In genomic region chr12:5794156-5794555, GRCh38 we compare ENCODE assay signal across 16 cellular contexts.
"Had no signal": no experiment of that assay in that cellular context is flagged by ENCODE, and none has a peak within 500 bp of the region (broad histone marks: within the 10 kb centered on the region; RNA-seq: fewer than 3 reads in every experiment).

No MANE protein-coding gene starts in this region.

- DNase-seq: effector memory CD8-positive, alpha-beta T cell; esophagus squamous epithelium; foreskin keratinocyte; lower lobe of right lung; natural killer cell; right lobe of liver; spleen; stimulated activated CD4-positive, alpha-beta T cell treated with anti-CD3 and anti-CD28 coated beads, Interleukin-15, amount 100 ng/mL, for 24 hours; stimulated activated CD4-positive, alpha-beta T cell treated with anti-CD3 and anti-CD28 coated beads, Interleukin-1b, Interleukin-23, amount 100 ng/mL, for 48 hours; stimulated activated CD4-positive, alpha-beta T cell treated with anti-CD3 and anti-CD28 coated beads, Interleukin-4, amount 100 ng/mL, for 24 hours; testis; upper lobe of right lung had no signal

- H3K4me1 ChIP-seq: foreskin keratinocyte, lower lobe of right lung, right lobe of liver, spleen, testis, tibial nerve, upper lobe of right lung, vagina had no signal

- H3K36me3 ChIP-seq: esophagus squamous epithelium, lower lobe of right lung, right lobe of liver, spleen, tibial nerve, upper lobe of right lung, vagina had no signal

- H3K27ac ChIP-seq: esophagus squamous epithelium, foreskin keratinocyte, hepatocyte, lower lobe of right lung, right lobe of liver, spleen, testis, tibial nerve, upper lobe of right lung, vagina had no signal

- H3K4me3 ChIP-seq: esophagus squamous epithelium, hepatocyte, lower lobe of right lung, right lobe of liver, spleen, testis, tibial nerve, upper lobe of right lung, vagina had no signal

- H3K27me3 ChIP-seq: right lobe of liver, spleen, testis, tibial nerve, vagina had no signal

- H3K9me3 ChIP-seq: esophagus squamous epithelium, lower lobe of right lung, right lobe of liver, spleen, testis, tibial nerve, upper lobe of right lung, vagina had no signal

- ATAC-seq: effector memory CD8-positive, alpha-beta T cell; foreskin keratinocyte; lower lobe of right lung; natural killer cell; stimulated activated memory B cell treated with anti-CD40 and anti-IgM and Interleukin-4, amounts not matched to agents 10 μg/mL and 1 μg/mL and 100 μg/mL, for 72 hours; upper lobe of right lung had no signal
